16 cellular contexts compared by ENCODE assay signal in genomic region chr1:42186172-42186571, GRCh38. TPM values are rescaled to one million over a fixed set of nuclear protein-coding genes. Genes with fewer than 3 reads are reported as not detected.
DNase-seq lines count a peak whose midpoint lies in the region; ATAC-seq and TF ChIP-seq lines count a peak whose summit lies in the region.
"Had no signal": no experiment of that assay in that cellular context is flagged by ENCODE, and none has a peak within 500 bp of the region (broad histone marks: within the 10 kb centered on the region; RNA-seq: fewer than 3 reads in every experiment).

No MANE protein-coding gene starts in this region.

- H3K4me1 Mint-ChIP-seq in endothelial cell (ENCODE audit: unreplicated experiment) (peaks cover 40% of the 10 kb centered on the region), neural progenitor cell (no peaks in the 10 kb centered on the region), Calu3 (ENCODE audit: low read depth, unreplicated experiment) (no peaks in the 10 kb centered on the region)

- TF ChIP-seq CTCF in endothelial cell (IDR thresholded peaks at IDR 0.05; ENCODE audit: unreplicated experiment) (no peak), neural progenitor cell (IDR thresholded peaks at IDR 0.05) (no peak), Calu3 (IDR thresholded peaks at IDR 0.05; ENCODE audit: unreplicated experiment) (no peak), vagina (IDR thresholded peaks at IDR 0.05) (no peak), right lobe of liver (IDR thresholded peaks at IDR 0.05) (no peak)

- peaks cover 12% of the 10 kb centered on the region for H3K4me1 ChIP-seq in neural progenitor cell
- H3K4me1 ChIP-seq in vagina, result peaks cover 8% of the 10 kb centered on the region
- peaks cover 0 to 13% (median 5%) of the 10 kb centered on the region in 4 donors for H3K4me1 ChIP-seq in right lobe of liver
- H3K4me1 ChIP-seq: right atrium auricular region had no signal

- H3K9me3 Mint-ChIP-seq in endothelial cell (ENCODE audit: unreplicated experiment) (no peaks in the 10 kb centered on the region), neural progenitor cell (no peaks in the 10 kb centered on the region), Calu3 (ENCODE audit: low read depth, unreplicated experiment) (no peaks in the 10 kb centered on the region)

- H3K27ac ChIP-seq in neural progenitor cell (no peak overlapping the region), vagina (no peak overlapping the region), right lobe of liver (no peak overlapping the region)
- H3K27ac ChIP-seq: 22Rv1, right atrium auricular region, thoracic aorta had no signal

- H3K4me3 Mint-ChIP-seq in endothelial cell (ENCODE audit: unreplicated experiment) (peak overlapping the region; percentile 2), neural progenitor cell (no peak overlapping the region), Calu3 (ENCODE audit: low read depth, unreplicated experiment) (no peak overlapping the region)

- no peak overlapping the region for H3K9ac ChIP-seq in neural progenitor cell

- H3K36me3 Mint-ChIP-seq in endothelial cell (ENCODE audit: low read depth, unreplicated experiment) (peaks cover 34% of the 10 kb centered on the region), neural progenitor cell (peaks cover 35% of the 10 kb centered on the region), Calu3 (ENCODE audit: insufficient read depth, unreplicated experiment) (peaks cover 9% of the 10 kb centered on the region)

- H3K27ac Mint-ChIP-seq in endothelial cell (ENCODE audit: unreplicated experiment), result peak overlapping the region; percentile 26
- peak overlapping the region; percentile 27 for H3K27ac Mint-ChIP-seq in neural progenitor cell
- H3K27ac Mint-ChIP-seq in Calu3 (ENCODE audit: unreplicated experiment), result no peak overlapping the region

- no peak overlapping the region for H3K4me2 ChIP-seq in neural progenitor cell

- CTCF ChIA-PET in Calu3 (lab: Charles Lee), result no interaction called here

- whole genome bisulfite sequencing in right lobe of liver (ENCODE audit: insufficient coverage, low coverage, low lambda C conversion rate, missing lambda C conversion rate), result 83% methylated on average over 3 of the region's 3 CpGs

- no peak for TF ChIP-seq POLR2A in vagina (IDR thresholded peaks at IDR 0.05)
- no peak for TF ChIP-seq POLR2A in right lobe of liver (IDR thresholded peaks at IDR 0.05)

- no peaks in the 10 kb centered on the region for H3K79me2 ChIP-seq in neural progenitor cell (ENCODE audit: low read depth)

- BruUV-seq in Calu3 (replicated peaks; lab: Mats Ljungman, UMichigan), result no TSS peak

- no peaks in the 10 kb centered on the region for H3K9me3 ChIP-seq in neural progenitor cell (ENCODE audit: low read depth)
- H3K9me3 ChIP-seq in vagina, result no peaks in the 10 kb centered on the region
- H3K9me3 ChIP-seq in right lobe of liver, result no peaks in the 10 kb centered on the region
- H3K9me3 ChIP-seq: mucosa of descending colon, right atrium auricular region, thoracic aorta had no signal

- ATAC-seq in right lobe of liver, result no peak
- ATAC-seq: K562, mucosa of descending colon had no signal

- peaks cover 3% of the 10 kb centered on the region for H3K27me3 Mint-ChIP-seq in endothelial cell (ENCODE audit: unreplicated experiment)
- H3K27me3 Mint-ChIP-seq in neural progenitor cell (ENCODE audit: insufficient read depth, low read depth), result no peaks in the 10 kb centered on the region
- no peaks in the 10 kb centered on the region for H3K27me3 Mint-ChIP-seq in Calu3 (ENCODE audit: unreplicated experiment)

- H3K27me3 ChIP-seq in neural progenitor cell (no peaks in the 10 kb centered on the region), vagina (no peaks in the 10 kb centered on the region), right lobe of liver (no peaks in the 10 kb centered on the region)
- H3K27me3 ChIP-seq: right atrium auricular region had no signal

- no peak overlapping the region for H2AFZ ChIP-seq in neural progenitor cell (replicated peaks)

- H3K36me3 ChIP-seq in neural progenitor cell (no peaks in the 10 kb centered on the region), vagina (peaks cover 0 to 17% of the 10 kb centered on the region in 2 donors), right lobe of liver (no peaks in the 10 kb centered on the region)
- H3K36me3 ChIP-seq: thoracic aorta had no signal

- no peak overlapping the region for H3K4me3 ChIP-seq in neural progenitor cell
- H3K4me3 ChIP-seq in vagina, result no peak overlapping the region
- H3K4me3 ChIP-seq in right lobe of liver, result no peak overlapping the region
- H3K4me3 ChIP-seq: K562, mucosa of descending colon, right atrium auricular region, thoracic aorta had no signal

- intact Hi-C loops in Calu3 (cut with micrococcal nuclease; ENCODE audit: unreplicated experiment), result no loop called here
- intact Hi-C loops in vagina (cut with DNase I), result no loop called here
- intact Hi-C loops in right lobe of liver (cut with DNase I), result no loop called here

- DNase-seq in DMS53 (lab: John Stamatoyannopoulos, UW) (peak; percentile 45), DMS53 treated with DMSO at 0.1 percent for 48 hours (lab: John Stamatoyannopoulos, UW; ENCODE audit: unreplicated experiment) (no peak), M059J (ENCODE audit: low read depth) (peak; percentile 50), endothelial cell (ENCODE audit: low spot score) (no peak), neural progenitor cell (ENCODE audit: low spot score) (no peak), Calu3 (no peak), vagina (ENCODE audit: extremely low spot score in 2 of 2) (no peak), right lobe of liver (no peak)
- DNase-seq: activated CD4-positive, alpha-beta T cell treated with anti-CD3 and anti-CD28 coated beads for 48 hours; mucosa of descending colon; NCI-H2029 treated with DMSO at 0.1 percent for 48 hours; SW 1271 had no signal

- H3F3A ChIP-seq in neural progenitor cell (ENCODE audit: low read depth), result no peaks in the 10 kb centered on the region

- peaks cover 7% of the 10 kb centered on the region for H4K20me1 ChIP-seq in neural progenitor cell (ENCODE audit: low read depth)

RNA-seq across cellular contexts. Expression of gene GUCA2A, which starts 21.6 kb away (rescaled TPM):
- total RNA-seq in M059J (2014; rRNA removed; shearing (Covaris generic)), result not detected in 2 replicates
- not detected for total RNA-seq in endothelial cell (ENCODE audit: unreplicated experiment)
- not detected in 2 replicates for total RNA-seq in neural progenitor cell (ENCODE audit: low replicate concordance)
- total RNA-seq in Calu3 (2022), result not detected in 2 replicates
- not detected for total RNA-seq in vagina
- not detected for total RNA-seq in right lobe of liver
- total RNA-seq: K562, right atrium auricular region, thoracic aorta had no signal

RNA-seq across cellular contexts. Expression of gene GUCA2B, which starts 33.0 kb away (rescaled TPM):
- not detected in 2 replicates for total RNA-seq in M059J (2014; rRNA removed; shearing (Covaris generic))
- total RNA-seq in endothelial cell (ENCODE audit: unreplicated experiment), result not detected
- total RNA-seq in neural progenitor cell (ENCODE audit: low replicate concordance), result not detected in 2 replicates
- total RNA-seq in Calu3 (2022), result not detected in 2 replicates
- not detected for total RNA-seq in vagina
- total RNA-seq in right lobe of liver, result 1 to 10 TPM in 4 of 6 experiments, not detected in 2; 1.8 to 3.3 (median 2.7) TPM
- total RNA-seq: K562, right atrium auricular region, thoracic aorta had no signal

Comparison
In these comparisons a context has a peak if more than half of its experiments do, and no peak if none do; other contexts are left out.
1. DNase-seq: peak in DMS53 (single experiment) and M059J (single experiment); none in DMS53 treated with DMSO at 0.1 percent for 48 hours (single experiment), endothelial cell (single experiment), neural progenitor cell (single experiment), Calu3 (single experiment), vagina (0 of 2) and right lobe of liver (0 of 3).